ENCODE assay signal across 24 cellular contexts in genomic region chr9:136248951-136249880, GRCh38. TPM values are rescaled to one million over a fixed set of nuclear protein-coding genes. Genes with fewer than 3 reads are reported as not detected.
A peak's percentile ranks its signal among the peaks of the same experiment; 100 is the strongest.
DNase-seq lines count a peak whose midpoint lies in the region; ATAC-seq, FAIRE-seq and TF ChIP-seq lines count a peak whose summit lies in the region.
"Had no signal": no experiment of that assay in that cellular context is flagged by ENCODE, and none has a peak within 500 bp of the region (broad histone marks: within the 10 kb centered on the region; RNA-seq: fewer than 3 reads in every experiment).

No MANE protein-coding gene starts in this region.

- no peaks in the 10 kb centered on the region; the same call in 1 of the 2 replicates for H3K23me2 ChIP-seq in H1 (ENCODE audit: low read depth, low read length)

- H4K20me1 ChIP-seq in H1 (replicated peaks in 1 of 2; ENCODE audit: control insufficient read depth in 1 of 2, insufficient read depth in 2 of 2, low read length in 2 of 2), result peaks cover 0 to 6% of the 10 kb centered on the region in 2 experiments

- no peak for TF ChIP-seq RAD21 in H1 (IDR thresholded peaks at IDR 0.05 in 1 of 2, conservative IDR thresholded peaks at IDR 0.05 in 1 of 2; ENCODE audit: low read depth in 2 of 2, low read length in 2 of 2)

- H3K27me3 ChIP-seq in right cardiac atrium (ENCODE audit: control insufficient read depth, insufficient read depth) (no peaks in the 10 kb centered on the region), right atrium auricular region (no peaks in the 10 kb centered on the region), H1 (replicated peaks in 1 of 4; ENCODE audit: control insufficient read depth in 3 of 4, extremely low read depth in 1 of 4, insufficient read depth in 3 of 4, low read length in 3 of 4) (peaks cover 0 to 7% (median 1%) of the 10 kb centered on the region in 4 experiments; a peak in 4 of 7 replicates), neuronal stem cell (ENCODE audit: control insufficient read depth in 3 of 3, insufficient read depth in 3 of 3, low read depth in 1 of 3, low read length in 3 of 3) (peaks cover 0 to 55% (median 0%) of the 10 kb centered on the region in 3 experiments)
- H3K27me3 ChIP-seq: MG63 had no signal

- H4K91ac ChIP-seq in H1 (replicated peaks; ENCODE audit: insufficient read length, low read length) (no peak overlapping the region), neuronal stem cell (ENCODE audit: low read depth, low read length, poor library complexity) (no peak overlapping the region)

- no peak overlapping the region for H4K5ac ChIP-seq in H1 (ENCODE audit: insufficient read length, low read depth, low read length)

- TF ChIP-seq CTCF in right atrium auricular region (IDR thresholded peaks at IDR 0.05) (no peak), H1 (IDR thresholded peaks at IDR 0.05; ENCODE audit: control extremely low read depth in 1 of 3, insufficient read depth in 1 of 3, low read depth in 1 of 3, low read length in 3 of 3) (no peak)

- POLR2A ChIA-PET in H1 (lab: Charles Lee; ENCODE audit: partially characterized antibody), result interaction anchor here (2.2 kb wide), 1 partner anchor 18 kb away, joined by 6 read pairs; no protein-coding TSS in a partner anchor

- H2BK12ac ChIP-seq in H1 (ENCODE audit: low read depth, low read length) (no peak overlapping the region), neuronal stem cell (ENCODE audit: low read length) (no peak overlapping the region)

- H3K18ac ChIP-seq in H1 (ENCODE audit: extremely low read depth, low read length) (no peak overlapping the region), neuronal stem cell (ENCODE audit: low read length) (peak overlapping the region; percentile 32)

- DNase-seq in right cardiac atrium (peak in 2 of 3 donors; percentile 48 to 57), right atrium auricular region (ENCODE audit: low spot score) (no peak), H1 (ENCODE audit: low read depth in 1 of 2, low spot score in 2 of 2) (no peak), neuronal stem cell (ENCODE audit: low spot score) (no peak), SW 1271 (lab: John Stamatoyannopoulos, UW) (no peak)
- no peak for DNase-seq in activated CD4-positive, alpha-beta T cell treated with anti-CD3 and anti-CD28 coated beads, Interleukin-2, amount 50 U/mL, for 4 hours
- DNase-seq: AML-193; CD4-positive, alpha-beta memory T cell; IMR-90; KG1; MG63; NCI-H1930; NCI-H446 treated with DMSO at 0.1 percent for 48 hours; NCI-H526; NK-92 treated with Interleukin-12 subunit alpha and Interleukin-12 subunit beta, amount 100 ng/mL, for 24 hours; PC-3 had no signal

- H2BK5ac ChIP-seq in H1 (ENCODE audit: low read depth, low read length) (peak overlapping the region; percentile 12; the same call in 1 of the 2 replicates), neuronal stem cell (ENCODE audit: low read length) (no peak overlapping the region)

- no peaks in the 10 kb centered on the region for H3K36me3 ChIP-seq in right atrium auricular region
- no peaks in the 10 kb centered on the region for H3K36me3 ChIP-seq in H1 (ENCODE audit: control insufficient read depth in 2 of 4, insufficient read depth in 4 of 4, low read length in 3 of 4)
- no peaks in the 10 kb centered on the region for H3K36me3 ChIP-seq in neuronal stem cell (replicated peaks in 1 of 2; ENCODE audit: control insufficient read depth in 2 of 2, insufficient read depth in 2 of 2, low read length in 2 of 2)
- H3K36me3 ChIP-seq: BLaER1 treated with 17β-estradiol and CSF1 and Interleukin-3, amounts not matched to agents 10 nM and 100 nM; MG63 had no signal

- H3K79me1 ChIP-seq in H1 (ENCODE audit: low read depth, low read length) (no peaks in the 10 kb centered on the region), neuronal stem cell (ENCODE audit: low read depth, low read length) (no peaks in the 10 kb centered on the region)

- H3K79me2 ChIP-seq in H1 (ENCODE audit: control insufficient read depth in 1 of 2, insufficient read depth in 2 of 2, low read length in 2 of 2), result peaks cover 0 to 9% of the 10 kb centered on the region in 2 experiments; a peak in 2 of 4 replicates

- CTCF ChIA-PET in H1 (lab: Charles Lee; ENCODE audit: partially characterized antibody), result interaction anchor here (1.2 to 2.3 kb wide), 3 partner anchors 12 to 24 kb away, joined by 3 to 8 read pairs (median 3); no protein-coding TSS in a partner anchor

- H3K9me3 ChIP-seq in right cardiac atrium (ENCODE audit: control insufficient read depth, low read length) (no peaks in the 10 kb centered on the region), right atrium auricular region (no peaks in the 10 kb centered on the region), H1 (ENCODE audit: insufficient read depth in 2 of 2, low read depth in 1 of 2, low read length in 1 of 2) (no peaks in the 10 kb centered on the region), neuronal stem cell (replicated peaks in 1 of 2; ENCODE audit: control insufficient read depth in 2 of 2, insufficient read depth in 1 of 2, low read depth in 1 of 2, low read length in 2 of 2) (no peaks in the 10 kb centered on the region)
- H3K9me3 ChIP-seq: A549; BLaER1 treated with 17β-estradiol and CSF1 and Interleukin-3, amounts not matched to agents 10 nM and 100 nM; MG63 had no signal

- no peak for FAIRE-seq in H1 (lab: Jason Lieb, UNC)
- FAIRE-seq: A549, GM18507, H54 had no signal

- intact Hi-C loops in right cardiac atrium (cut with DNase I), result no loop called here

- TF ChIP-seq POLR2A in H1 (IDR thresholded peaks at IDR 0.05; ENCODE audit: control extremely low read depth in 1 of 2, low read depth in 2 of 2, low read length in 2 of 2), result no peak

- H4K8ac ChIP-seq in H1 (ENCODE audit: extremely low read depth, insufficient read depth, low read length) (no peak overlapping the region), neuronal stem cell (ENCODE audit: low read depth, low read length) (no peak overlapping the region)

- ATAC-seq in right cardiac atrium (no peak), HG03045 (IDR thresholded peaks at IDR 0.05; ENCODE audit: unreplicated experiment) (no peak)
- ATAC-seq: A549, PC-3 had no signal

- no peak for TF ChIP-seq EP300 in H1 (IDR thresholded peaks at IDR 0.05; ENCODE audit: borderline replicate concordance in 1 of 2, low read depth in 2 of 2, low read length in 2 of 2)

- no peak overlapping the region for H3K9ac ChIP-seq in H1 (replicated peaks in 1 of 4; ENCODE audit: extremely low read depth in 1 of 4, low read depth in 3 of 4, low read length in 3 of 4)
- peak overlapping the region; percentile 30 for H3K9ac ChIP-seq in neuronal stem cell (ENCODE audit: low read depth, low read length, poor library complexity)

- H2BK20ac ChIP-seq in H1 (ENCODE audit: low read length), result no peak overlapping the region

- H2BK15ac ChIP-seq in H1 (ENCODE audit: low read length), result no peak overlapping the region
- peak overlapping the region; percentile 19 for H2BK15ac ChIP-seq in neuronal stem cell (ENCODE audit: low read length)

- peaks cover 6% of the 10 kb centered on the region for H3K4me1 ChIP-seq in right cardiac atrium (ENCODE audit: control insufficient read depth, insufficient read depth, low read length)
- H3K4me1 ChIP-seq in right atrium auricular region, result peaks cover under 1 to 11% of the 10 kb centered on the region in 2 donors
- peaks cover 3 to 13% (median 8%) of the 10 kb centered on the region in 4 experiments for H3K4me1 ChIP-seq in H1 (replicated peaks in 1 of 4; ENCODE audit: control insufficient read depth in 3 of 4, insufficient read depth in 4 of 4, low read length in 3 of 4)
- H3K4me1 ChIP-seq in neuronal stem cell (ENCODE audit: control insufficient read depth in 2 of 2, insufficient read depth in 1 of 2, low read depth in 1 of 2, low read length in 2 of 2), result peaks cover 4 to 7% of the 10 kb centered on the region in 2 donors

- H3K14ac ChIP-seq in H1 (ENCODE audit: insufficient read length) (no peak overlapping the region), neuronal stem cell (ENCODE audit: low read length) (no peak overlapping the region)

- no peak overlapping the region for H3K23ac ChIP-seq in H1 (ENCODE audit: insufficient read length)
- no peak overlapping the region for H3K23ac ChIP-seq in neuronal stem cell (ENCODE audit: low read depth, low read length, poor library complexity)

- WGBS in right cardiac atrium, result 77% methylated on average over 31 of the region's 31 CpGs
- 89% methylated on average over 30 of the region's 31 CpGs; no CpG with 5 or more reads in 1 of the 2 experiments for WGBS in H1 (ENCODE audit: extremely low coverage in 1 of 2, insufficient coverage in 1 of 2, insufficient read length in 1 of 2, insufficient replicate concordance in 2 of 2, low coverage in 1 of 2, low lambda C conversion rate in 2 of 2, missing lambda C conversion rate in 1 of 2), 2 experiments
- WGBS in neuronal stem cell (ENCODE audit: extremely low coverage in 2 of 2, insufficient read length in 2 of 2, insufficient replicate concordance in 1 of 2), 2 donors, result no CpG with 5 or more reads among the region's 31 CpGs

- H3K27ac ChIP-seq in right cardiac atrium (ENCODE audit: low read length), result no peak overlapping the region
- no peak overlapping the region for H3K27ac ChIP-seq in right atrium auricular region
- no peak overlapping the region for H3K27ac ChIP-seq in H1 (ENCODE audit: low read depth, low read length)
- no peak overlapping the region for H3K27ac ChIP-seq in neuronal stem cell (replicated peaks; ENCODE audit: low read length)
- H3K27ac ChIP-seq: A549 had no signal

- H3K4me3 ChIP-seq in right cardiac atrium (ENCODE audit: low read length) (no peak overlapping the region), right atrium auricular region (no peak overlapping the region), H1 (ENCODE audit: extremely low read depth in 1 of 4, insufficient read depth in 2 of 4, low read depth in 3 of 4, low read length in 4 of 4) (no peak overlapping the region), neuronal stem cell (ENCODE audit: low read length in 2 of 2) (no peak overlapping the region)
- H3K4me3 ChIP-seq: A549; BLaER1 treated with 17β-estradiol and CSF1 and Interleukin-3, amounts not matched to agents 10 nM and 100 nM; MG63 had no signal

- no peak overlapping the region for H3K56ac ChIP-seq in H1 (replicated peaks; ENCODE audit: insufficient read length, low read depth, low read length)

- H3K4me2 ChIP-seq in H1 (ENCODE audit: insufficient read depth in 1 of 2, low read depth in 2 of 2, low read length in 2 of 2), result no peak overlapping the region
- no peak overlapping the region for H3K4me2 ChIP-seq in neuronal stem cell (ENCODE audit: insufficient read depth, low read length, poor library complexity, severe bottlenecking)
- H3K4me2 ChIP-seq: A549 had no signal

- no peak overlapping the region for H2AK5ac ChIP-seq in H1 (ENCODE audit: low read depth, low read length)
- H2AK5ac ChIP-seq in neuronal stem cell (ENCODE audit: low read depth, low read length), result peak overlapping the region; percentile 56

- H2AFZ ChIP-seq in H1 (ENCODE audit: low read length) (no peak overlapping the region), neuronal stem cell (ENCODE audit: low read length) (no peak overlapping the region)

- H3K4ac ChIP-seq in H1 (replicated peaks; ENCODE audit: insufficient read length, low read depth, low read length) (no peak overlapping the region), neuronal stem cell (ENCODE audit: low read length) (no peak overlapping the region)

- no peak overlapping the region for H2BK120ac ChIP-seq in H1 (replicated peaks; ENCODE audit: low read depth, low read length)
- no peak overlapping the region for H2BK120ac ChIP-seq in neuronal stem cell (ENCODE audit: low read depth, low read length)

RNA-seq across cellular contexts. Expression of gene QSOX2, which starts 3.6 kb away (rescaled TPM):
- total RNA-seq in right cardiac atrium (1 to 10 TPM; 5.3 to 9.0 (median 7.5) TPM), right atrium auricular region (1 to 10 TPM; 3.2 to 6.3 TPM)
- polyA plus RNA-seq in right cardiac atrium (4.5 TPM), H1 (2011; rRNA removed) (18.0 and 21.8 TPM in 2 replicates)
- total RNA-seq in H1 (2021; fragmentation: NEBNext Ultra II Directional; extraction: Animal tissue kit (Norgen Biotek cat#: 25700)), result 27.5 and 28.6 TPM in 2 replicates
- 20.4 TPM for polyA plus RNA-seq in H1 (2011; cell fraction: cytosol; rRNA removed)
- polyA plus RNA-seq in H1 (2011; cell fraction: nucleus; rRNA removed), result 52.2 TPM
- 18.2 to 24.6 TPM (median 21.8 TPM) in 4 replicates for polyA plus RNA-seq in H1 (2012, experiment 1 of 2)
- polyA plus RNA-seq in H1 (2012, experiment 2 of 2), result 13.5 TPM
- polyA plus RNA-seq in H1 (2013, experiment 1 of 2), result 27.3 TPM
- 25.5 TPM for polyA plus RNA-seq in H1 (2013, experiment 2 of 2)
- polyA minus RNA-seq in H1 (2011; rRNA and poly(A)+ RNA removed), result 17.0 and 19.8 TPM in 2 replicates
- polyA minus RNA-seq in H1 (2011; cell fraction: cytosol; rRNA and poly(A)+ RNA removed), result 10.7 TPM
- polyA minus RNA-seq in H1 (2011; cell fraction: nucleus; rRNA and poly(A)+ RNA removed), result 13.1 TPM
- polyA plus RNA-seq in neuronal stem cell (2013, experiment 1 of 2), result 11.3 TPM
- polyA plus RNA-seq in neuronal stem cell (2013, experiment 2 of 2), result 11.5 TPM

RNA-seq across cellular contexts. Expression of gene LHX3, which starts 44.3 kb away (rescaled TPM):
- total RNA-seq in right cardiac atrium (not detected), right atrium auricular region (under 1 TPM in 1 of 2 donors, not detected in 1; 0.16 TPM)
- polyA plus RNA-seq in right cardiac atrium (not detected), H1 (2011; rRNA removed) (0.02 and 0.03 TPM in 2 replicates)
- not detected in 2 replicates for total RNA-seq in H1 (2021; fragmentation: NEBNext Ultra II Directional; extraction: Animal tissue kit (Norgen Biotek cat#: 25700))
- polyA plus RNA-seq in H1 (2011; cell fraction: cytosol; rRNA removed), result not detected
- polyA plus RNA-seq in H1 (2011; cell fraction: nucleus; rRNA removed), result 0.20 TPM
- polyA plus RNA-seq in H1 (2012, experiment 1 of 2), result not detected in 4 replicates
- not detected for polyA plus RNA-seq in H1 (2012, experiment 2 of 2)
- not detected for polyA plus RNA-seq in H1 (2013, experiment 1 of 2)
- polyA plus RNA-seq in H1 (2013, experiment 2 of 2), result 0.02 TPM
- not detected in 2 replicates for polyA minus RNA-seq in H1 (2011; rRNA and poly(A)+ RNA removed)
- not detected for polyA minus RNA-seq in H1 (2011; cell fraction: cytosol; rRNA and poly(A)+ RNA removed)
- polyA minus RNA-seq in H1 (2011; cell fraction: nucleus; rRNA and poly(A)+ RNA removed), result 0.30 TPM
- not detected for polyA plus RNA-seq in neuronal stem cell (2013, experiment 1 of 2)
- polyA plus RNA-seq in neuronal stem cell (2013, experiment 2 of 2), result not detected
- total RNA-seq: CD4-positive, alpha-beta memory T cell; Daoy; G401; IMR-90; PC-3; SK-MEL-5 had no signal
- polyA plus RNA-seq: CD4-positive, alpha-beta memory T cell; IMR-90 had no signal

RNA-seq across cellular contexts. Expression of gene CCDC187, which starts 54.7 kb away (rescaled TPM):
- not detected for total RNA-seq in right cardiac atrium
- not detected for polyA plus RNA-seq in right cardiac atrium
- not detected for total RNA-seq in right atrium auricular region
- not detected in 2 replicates for total RNA-seq in H1 (2021; fragmentation: NEBNext Ultra II Directional; extraction: Animal tissue kit (Norgen Biotek cat#: 25700))
- polyA plus RNA-seq in H1 (2011; rRNA removed), result 0.02 TPM in 2 replicates
- polyA plus RNA-seq in H1 (2011; cell fraction: cytosol; rRNA removed), result 0.01 TPM
- polyA plus RNA-seq in H1 (2011; cell fraction: nucleus; rRNA removed), result 0.07 TPM
- 0.03 TPM in 2 of 4 replicates, not detected in the others for polyA plus RNA-seq in H1 (2012, experiment 1 of 2)
- 0.03 TPM for polyA plus RNA-seq in H1 (2012, experiment 2 of 2)
- polyA plus RNA-seq in H1 (2013, experiment 1 of 2), result 0.02 TPM
- under 0.01 TPM for polyA plus RNA-seq in H1 (2013, experiment 2 of 2)
- 0.06 TPM in 1 of 2 replicates, not detected in the other for polyA minus RNA-seq in H1 (2011; rRNA and poly(A)+ RNA removed)
- polyA minus RNA-seq in H1 (2011; cell fraction: cytosol; rRNA and poly(A)+ RNA removed), result not detected
- polyA minus RNA-seq in H1 (2011; cell fraction: nucleus; rRNA and poly(A)+ RNA removed), result not detected
- polyA plus RNA-seq in neuronal stem cell (2013, experiment 1 of 2), result 0.08 TPM
- 0.08 TPM for polyA plus RNA-seq in neuronal stem cell (2013, experiment 2 of 2)
- total RNA-seq: CD4-positive, alpha-beta memory T cell; Daoy; IMR-90; SK-MEL-5 had no signal
- polyA plus RNA-seq: CD4-positive, alpha-beta memory T cell; IMR-90 had no signal

Comparison
In these comparisons a context has a peak if more than half of its experiments do, and no peak if none do; other contexts are left out.
1. DNase-seq: peak in right cardiac atrium (2 of 3); none in right atrium auricular region (single experiment), H1 (0 of 2), neuronal stem cell (single experiment), SW 1271 (0 of 2) and activated CD4-positive, alpha-beta T cell treated with anti-CD3 and anti-CD28 coated beads, Interleukin-2, amount 50 U/mL, for 4 hours (0 of 2).